1 cellular context compared by ENCODE assay signal in the genomic region with DNA sequence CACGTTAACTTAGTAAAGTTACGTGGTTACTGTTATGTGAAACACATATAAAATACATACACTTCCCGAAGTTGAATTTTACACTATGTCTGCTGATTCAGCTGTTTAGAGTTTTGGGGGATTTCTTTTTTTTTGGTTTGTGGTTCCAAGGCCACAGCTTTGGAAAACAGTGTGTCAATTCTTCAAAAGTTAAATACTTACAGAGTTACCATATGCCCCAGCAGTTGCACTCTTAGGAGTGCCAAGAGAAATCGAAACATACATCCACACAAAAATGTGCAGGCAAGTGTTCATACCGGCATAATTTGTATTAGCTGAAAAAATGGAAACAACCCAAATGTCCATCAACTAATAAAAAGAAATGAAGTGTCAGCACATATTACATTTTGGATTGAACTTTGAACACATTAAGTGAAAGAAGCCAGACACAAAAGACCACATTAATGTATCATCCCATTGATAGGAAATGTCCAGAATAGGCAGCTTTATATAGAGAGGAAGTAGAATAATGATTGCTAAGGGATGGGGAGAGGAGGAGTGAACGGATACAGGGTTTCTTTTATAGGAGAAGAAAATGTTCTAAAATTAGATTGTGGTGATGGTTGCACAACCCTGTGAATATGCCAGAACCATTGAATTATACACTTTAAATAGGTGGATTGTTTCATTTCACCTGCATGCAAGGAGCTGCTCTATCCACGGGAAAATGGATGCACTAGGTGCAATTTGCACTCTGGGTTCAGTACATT.
TF ChIP-seq lines count a peak whose summit lies in the region.

No MANE protein-coding gene starts in this region.

TF ChIP-seq in WTC11, 78 proteins besides CTCF, POLR2A, EP300 and RAD21 (continued from another document):
- TF ChIP-seq, protein P1, sequence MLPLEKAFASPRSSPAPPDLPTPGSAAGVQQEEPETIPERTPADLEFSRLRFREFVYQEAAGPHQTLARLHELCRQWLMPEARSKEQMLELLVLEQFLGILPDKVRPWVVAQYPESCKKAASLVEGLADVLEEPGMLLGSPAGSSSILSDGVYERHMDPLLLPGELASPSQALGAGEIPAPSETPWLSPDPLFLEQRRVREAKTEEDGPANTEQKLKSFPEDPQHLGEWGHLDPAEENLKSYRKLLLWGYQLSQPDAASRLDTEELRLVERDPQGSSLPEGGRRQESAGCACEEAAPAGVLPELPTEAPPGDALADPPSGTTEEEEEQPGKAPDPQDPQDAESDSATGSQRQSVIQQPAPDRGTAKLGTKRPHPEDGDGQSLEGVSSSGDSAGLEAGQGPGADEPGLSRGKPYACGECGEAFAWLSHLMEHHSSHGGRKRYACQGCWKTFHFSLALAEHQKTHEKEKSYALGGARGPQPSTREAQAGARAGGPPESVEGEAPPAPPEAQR (CRISPR knock-in tag; IDR thresholded peaks at IDR 0.05): no peak
- no peak for TF ChIP-seq ZNF138 (CRISPR knock-in tag; conservative IDR thresholded peaks at IDR 0.05)
- no peak for TF ChIP-seq NFE2L1 (CRISPR knock-in tag; IDR thresholded peaks at IDR 0.05)
- no peak for TF ChIP-seq USF1 (CRISPR knock-in tag; IDR thresholded peaks at IDR 0.05)
